ENCODE assay signal across 23 cellular contexts in genomic region chr4:22407361-22407760, GRCh38.
"Had no signal": no experiment of that assay in that cellular context is flagged by ENCODE, and none has a peak within 500 bp of the region (broad histone marks: within the 10 kb centered on the region; RNA-seq: fewer than 3 reads in every experiment).

No MANE protein-coding gene starts in this region.

- H3K9me3 ChIP-seq: colonic mucosa had no signal

- H3K4me3 ChIP-seq: cardiac muscle cell, colonic mucosa, PC-9 had no signal

- H3K36me3 ChIP-seq: brain microvascular endothelial cell, colonic mucosa had no signal

- H3K27ac ChIP-seq: brain microvascular endothelial cell, cardiac muscle cell, colonic mucosa, PC-9 had no signal

- DNase-seq: activated CD4-positive, alpha-beta memory T cell treated with anti-CD3 and anti-CD28 coated beads, Interleukin-2, amount 10 ng/mL, durations not matched to agents 7 days and 5 days; activated CD4-positive, alpha-beta T cell treated with anti-CD3 and anti-CD28 coated beads, Interleukin-2, amount 50 U/mL, for 1 hour; activated CD4-positive, CD25-positive, alpha-beta regulatory T cell; activated gamma-delta T cell; activated naive CD4-positive, alpha-beta T cell treated with anti-CD3 and anti-CD28 coated beads, Interleukin-2, amount 10 ng/mL, durations not matched to agents 7 days and 5 days; activated naive CD8-positive, alpha-beta T cell treated with anti-CD3 and anti-CD28 coated beads for 36 hours; activated T-cell treated with anti-CD3 and anti-CD28 coated beads for 4 hours; activated T-cell treated with anti-CD3 and anti-CD28 coated beads, Interleukin-2, amount 50 U/mL, for 48 hours; brain microvascular endothelial cell; cerebellar nuclear complex; colonic mucosa; NCI-H1048; NCI-H146; NCI-H187 treated with DMSO at 0.1 percent for 48 hours; NCI-H2081 treated with DMSO at 0.1 percent for 48 hours; NCI-H446; NCI-H524; PC-9; SHP77 treated with DMSO at 0.1 percent for 48 hours; T-helper 17 cell; T-helper 9 cell had no signal

- H3K4me1 ChIP-seq: colonic mucosa had no signal

- ATAC-seq: activated T-helper 17 cell treated with anti-CD3 and anti-CD28 coated beads, Interleukin-2, amount 50 U/mL, for 72 hours; T-helper 17 cell had no signal

- H3K27me3 ChIP-seq: brain microvascular endothelial cell, cardiac muscle cell, colonic mucosa had no signal
